Comparison of ENCODE assay signal across 1 cellular context in the genomic region with DNA sequence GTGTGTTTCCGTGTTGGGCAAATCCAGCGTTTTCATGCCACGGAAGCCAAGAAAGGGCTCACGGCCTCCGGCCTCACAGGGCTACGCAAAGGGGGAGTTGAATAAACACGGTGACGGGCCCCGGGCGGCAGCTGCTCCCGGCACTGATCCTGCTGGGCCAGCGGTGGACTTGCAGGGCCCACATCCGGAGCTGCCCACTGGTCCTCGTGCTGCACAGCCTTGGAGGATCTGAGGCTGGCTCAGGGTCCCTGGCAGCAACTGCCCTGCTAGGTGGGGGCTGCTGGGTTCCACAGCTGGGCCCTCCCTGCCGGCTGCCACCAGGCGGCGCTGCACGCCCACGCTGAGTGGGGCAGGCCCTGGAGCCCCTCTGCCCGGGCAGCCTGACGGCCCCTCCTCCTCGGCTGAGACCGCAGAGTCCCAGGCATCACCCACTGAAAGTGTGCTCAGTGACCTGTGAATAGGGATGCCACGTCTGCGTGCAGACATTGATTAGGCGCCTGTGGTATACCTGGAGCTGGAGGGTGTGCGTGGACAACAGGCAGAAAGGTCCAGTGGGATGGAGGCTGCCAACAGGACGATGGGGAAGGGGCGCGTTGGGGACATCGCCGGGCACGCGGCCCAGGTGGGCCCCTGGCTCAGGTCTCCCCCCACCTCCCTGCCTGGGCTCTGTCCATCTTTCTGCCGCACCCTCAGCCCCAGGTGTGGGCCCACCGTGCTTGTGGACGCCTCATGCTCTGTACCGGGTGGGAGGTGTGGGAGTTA.
TF ChIP-seq lines count a peak whose summit lies in the region.

No MANE protein-coding gene starts in this region.

TF ChIP-seq in HepG2, 621 proteins besides CTCF, POLR2A, EP300 and RAD21 (continued from another document and continues in another):
- TF ChIP-seq, protein P1, sequence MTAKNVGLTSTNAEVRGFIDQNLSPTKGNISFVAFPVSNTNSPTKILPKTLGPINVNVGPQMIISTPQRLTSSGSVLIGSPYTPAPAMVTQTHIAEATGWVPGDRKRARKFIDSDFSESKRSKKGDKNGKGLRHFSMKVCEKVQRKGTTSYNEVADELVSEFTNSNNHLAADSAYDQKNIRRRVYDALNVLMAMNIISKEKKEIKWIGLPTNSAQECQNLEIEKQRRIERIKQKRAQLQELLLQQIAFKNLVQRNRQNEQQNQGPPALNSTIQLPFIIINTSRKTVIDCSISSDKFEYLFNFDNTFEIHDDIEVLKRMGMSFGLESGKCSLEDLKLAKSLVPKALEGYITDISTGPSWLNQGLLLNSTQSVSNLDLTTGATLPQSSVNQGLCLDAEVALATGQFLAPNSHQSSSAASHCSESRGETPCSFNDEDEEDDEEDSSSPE (CRISPR knock-in tag; IDR thresholded peaks at IDR 0.05) = no peak; the same call in 1 of the 2 replicates
- TF ChIP-seq PLRG1 (conservative IDR thresholded peaks at IDR 0.05) (no peak), MEIS1 (CRISPR knock-in tag; IDR thresholded peaks at IDR 0.05; ENCODE audit: borderline replicate concordance) (0 out of 2 replicates have a peak, but pooled peaks have one; percentile 28), ZNF572 (CRISPR knock-in tag; IDR thresholded peaks at IDR 0.05) (peak; percentile 98; the same call in 1 of the 2 replicates), ZFP41 (CRISPR knock-in tag; IDR thresholded peaks at IDR 0.05; ENCODE audit: borderline replicate concordance) (no peak), KAT7 (CRISPR knock-in tag; IDR thresholded peaks at IDR 0.05; ENCODE audit: borderline replicate concordance) (peak; percentile 49; the same call in 1 of the 2 replicates), MEF2D (CRISPR knock-in tag; IDR thresholded peaks at IDR 0.05) (peak; percentile 64), ZNF230 (CRISPR knock-in tag; IDR thresholded peaks at IDR 0.05) (no peak), SIN3B (IDR thresholded peaks at IDR 0.05; ENCODE audit: low read length) (no peak), ZNF441 (CRISPR knock-in tag; IDR thresholded peaks at IDR 0.05; ENCODE audit: borderline replicate concordance) (no peak), SMC3 (IDR thresholded peaks at IDR 0.05; ENCODE audit: low read length) (peak; percentile 32; the same call in 1 of the 2 replicates), ZFAT (CRISPR knock-in tag; conservative IDR thresholded peaks at IDR 0.05) (no peak), ZMAT3 (CRISPR knock-in tag; conservative IDR thresholded peaks at IDR 0.05) (peak; percentile 77; the same call in 1 of the 2 replicates), MAFG (CRISPR knock-in tag; IDR thresholded peaks at IDR 0.05) (no peak), MIER2 (CRISPR knock-in tag; IDR thresholded peaks at IDR 0.05) (0 out of 2 replicates have a peak, but pooled peaks have one; percentile 52), HIVEP1 (CRISPR knock-in tag; IDR thresholded peaks at IDR 0.05) (peak; percentile 41; the same call in 1 of the 2 replicates), HNRNPH1 (optimal IDR thresholded peaks at IDR 0.05; ENCODE audit: low read depth, low read length) (no peak), ZC3H4 (CRISPR knock-in tag; IDR thresholded peaks at IDR 0.05; ENCODE audit: borderline replicate concordance) (peak; percentile 47; the same call in 1 of the 2 replicates), SOX5 (CRISPR knock-in tag; IDR thresholded peaks at IDR 0.05; ENCODE audit: borderline replicate concordance) (peak; percentile 49; the same call in 1 of the 2 replicates), REXO4 (CRISPR knock-in tag; IDR thresholded peaks at IDR 0.05; ENCODE audit: borderline replicate concordance) (no peak), ZNF674 (CRISPR knock-in tag; IDR thresholded peaks at IDR 0.05; ENCODE audit: low read depth) (no peak), ZFP1 (CRISPR knock-in tag; IDR thresholded peaks at IDR 0.05) (no peak), MAF1 (CRISPR knock-in tag; IDR thresholded peaks at IDR 0.05; ENCODE audit: borderline replicate concordance) (peak; percentile 61; the same call in 1 of the 2 replicates), DNMT3B (CRISPR knock-in tag; conservative IDR thresholded peaks at IDR 0.05) (no peak), ZNF713 (CRISPR knock-in tag; IDR thresholded peaks at IDR 0.05) (0 out of 2 replicates have a peak, but pooled peaks have one; percentile 30), ZMYM3 (CRISPR knock-in tag; IDR thresholded peaks at IDR 0.05) (peak; percentile 23; the same call in 1 of the 2 replicates), ZNF382 (CRISPR knock-in tag; IDR thresholded peaks at IDR 0.05; ENCODE audit: borderline replicate concordance) (no peak), SIX1 (CRISPR knock-in tag; IDR thresholded peaks at IDR 0.05; ENCODE audit: borderline replicate concordance) (0 out of 2 replicates have a peak, but pooled peaks have one; percentile 12), ZNF343 (CRISPR knock-in tag; IDR thresholded peaks at IDR 0.05) (no peak)
- TF ChIP-seq, protein P2, sequence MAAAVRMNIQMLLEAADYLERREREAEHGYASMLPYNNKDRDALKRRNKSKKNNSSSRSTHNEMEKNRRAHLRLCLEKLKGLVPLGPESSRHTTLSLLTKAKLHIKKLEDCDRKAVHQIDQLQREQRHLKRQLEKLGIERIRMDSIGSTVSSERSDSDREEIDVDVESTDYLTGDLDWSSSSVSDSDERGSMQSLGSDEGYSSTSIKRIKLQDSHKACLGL (CRISPR knock-in tag; IDR thresholded peaks at IDR 0.05) = no peak
- TF ChIP-seq, protein P3, sequence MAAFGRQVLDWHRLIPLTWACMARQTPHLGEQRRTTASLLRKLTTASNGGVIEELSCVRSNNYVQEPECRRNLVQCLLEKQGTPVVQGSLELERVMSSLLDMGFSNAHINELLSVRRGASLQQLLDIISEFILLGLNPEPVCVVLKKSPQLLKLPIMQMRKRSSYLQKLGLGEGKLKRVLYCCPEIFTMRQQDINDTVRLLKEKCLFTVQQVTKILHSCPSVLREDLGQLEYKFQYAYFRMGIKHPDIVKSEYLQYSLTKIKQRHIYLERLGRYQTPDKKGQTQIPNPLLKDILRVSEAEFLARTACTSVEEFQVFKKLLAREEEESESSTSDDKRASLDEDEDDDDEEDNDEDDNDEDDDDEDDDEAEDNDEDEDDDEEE (CRISPR knock-in tag; IDR thresholded peaks at IDR 0.05) = 0 out of 2 replicates have a peak, but pooled peaks have one; percentile 48
- TF ChIP-seq, protein P4, sequence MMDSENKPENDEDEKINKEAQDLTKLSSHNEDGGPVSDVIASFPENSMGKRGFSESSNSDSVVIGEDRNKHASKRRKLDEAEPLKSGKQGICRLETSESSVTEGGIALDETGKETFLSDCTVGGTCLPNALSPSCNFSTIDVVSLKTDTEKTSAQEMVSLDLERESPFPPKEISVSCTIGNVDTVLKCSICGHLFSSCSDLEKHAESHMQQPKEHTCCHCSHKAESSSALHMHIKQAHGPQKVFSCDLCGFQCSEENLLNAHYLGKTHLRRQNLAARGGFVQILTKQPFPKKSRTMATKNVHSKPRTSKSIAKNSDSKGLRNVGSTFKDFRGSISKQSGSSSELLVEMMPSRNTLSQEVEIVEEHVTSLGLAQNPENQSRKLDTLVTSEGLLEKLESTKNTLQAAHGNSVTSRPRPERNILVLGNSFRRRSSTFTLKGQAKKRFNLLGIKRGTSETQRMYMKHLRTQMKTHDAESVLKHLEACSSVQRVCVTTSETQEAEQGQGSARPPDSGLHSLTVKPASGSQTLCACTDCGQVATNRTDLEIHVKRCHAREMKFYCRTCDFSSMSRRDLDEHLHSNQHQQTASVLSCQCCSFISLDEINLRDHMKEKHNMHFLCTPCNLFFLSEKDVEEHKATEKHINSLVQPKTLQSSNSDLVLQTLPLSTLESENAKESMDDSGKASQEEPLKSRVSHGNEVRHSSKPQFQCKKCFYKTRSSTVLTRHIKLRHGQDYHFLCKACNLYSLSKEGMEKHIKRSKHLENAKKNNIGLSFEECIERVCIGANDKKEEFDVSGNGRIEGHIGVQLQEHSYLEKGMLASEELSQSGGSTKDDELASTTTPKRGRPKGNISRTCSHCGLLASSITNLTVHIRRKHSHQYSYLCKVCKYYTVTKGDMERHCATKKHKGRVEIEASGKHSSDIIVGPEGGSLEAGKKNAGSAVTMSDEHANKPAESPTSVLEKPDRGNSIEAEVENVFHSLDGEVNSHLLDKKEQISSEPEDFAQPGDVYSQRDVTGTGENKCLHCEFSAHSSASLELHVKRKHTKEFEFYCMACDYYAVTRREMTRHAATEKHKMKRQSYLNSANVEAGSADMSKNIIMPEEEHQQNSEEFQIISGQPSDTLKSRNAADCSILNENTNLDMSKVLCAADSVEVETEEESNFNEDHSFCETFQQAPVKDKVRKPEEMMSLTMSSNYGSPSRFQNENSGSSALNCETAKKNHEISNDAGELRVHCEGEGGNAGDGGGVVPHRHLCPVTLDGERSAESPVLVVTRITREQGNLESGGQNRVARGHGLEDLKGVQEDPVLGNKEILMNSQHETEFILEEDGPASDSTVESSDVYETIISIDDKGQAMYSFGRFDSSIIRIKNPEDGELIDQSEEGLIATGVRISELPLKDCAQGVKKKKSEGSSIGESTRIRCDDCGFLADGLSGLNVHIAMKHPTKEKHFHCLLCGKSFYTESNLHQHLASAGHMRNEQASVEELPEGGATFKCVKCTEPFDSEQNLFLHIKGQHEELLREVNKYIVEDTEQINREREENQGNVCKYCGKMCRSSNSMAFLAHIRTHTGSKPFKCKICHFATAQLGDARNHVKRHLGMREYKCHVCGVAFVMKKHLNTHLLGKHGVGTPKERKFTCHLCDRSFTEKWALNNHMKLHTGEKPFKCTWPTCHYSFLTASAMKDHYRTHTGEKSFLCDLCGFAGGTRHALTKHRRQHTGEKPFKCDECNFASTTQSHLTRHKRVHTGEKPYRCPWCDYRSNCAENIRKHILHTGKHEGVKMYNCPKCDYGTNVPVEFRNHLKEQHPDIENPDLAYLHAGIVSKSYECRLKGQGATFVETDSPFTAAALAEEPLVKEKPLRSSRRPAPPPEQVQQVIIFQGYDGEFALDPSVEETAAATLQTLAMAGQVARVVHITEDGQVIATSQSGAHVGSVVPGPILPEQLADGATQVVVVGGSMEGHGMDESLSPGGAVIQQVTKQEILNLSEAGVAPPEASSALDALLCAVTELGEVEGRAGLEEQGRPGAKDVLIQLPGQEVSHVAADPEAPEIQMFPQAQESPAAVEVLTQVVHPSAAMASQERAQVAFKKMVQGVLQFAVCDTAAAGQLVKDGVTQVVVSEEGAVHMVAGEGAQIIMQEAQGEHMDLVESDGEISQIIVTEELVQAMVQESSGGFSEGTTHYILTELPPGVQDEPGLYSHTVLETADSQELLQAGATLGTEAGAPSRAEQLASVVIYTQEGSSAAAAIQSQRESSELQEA (CRISPR knock-in tag; IDR thresholded peaks at IDR 0.05; ENCODE audit: not compliant biosample characterization) = no peak
- TF ChIP-seq, protein P5, sequence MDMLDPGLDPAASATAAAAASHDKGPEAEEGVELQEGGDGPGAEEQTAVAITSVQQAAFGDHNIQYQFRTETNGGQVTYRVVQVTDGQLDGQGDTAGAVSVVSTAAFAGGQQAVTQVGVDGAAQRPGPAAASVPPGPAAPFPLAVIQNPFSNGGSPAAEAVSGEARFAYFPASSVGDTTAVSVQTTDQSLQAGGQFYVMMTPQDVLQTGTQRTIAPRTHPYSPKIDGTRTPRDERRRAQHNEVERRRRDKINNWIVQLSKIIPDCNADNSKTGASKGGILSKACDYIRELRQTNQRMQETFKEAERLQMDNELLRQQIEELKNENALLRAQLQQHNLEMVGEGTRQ (IDR thresholded peaks at IDR 0.05; ENCODE audit: low read depth, low read length) = no peak
- TF ChIP-seq, protein P5 (CRISPR knock-in tag; IDR thresholded peaks at IDR 0.05; ENCODE audit: borderline replicate concordance) = no peak
- TF ChIP-seq, protein P6, sequence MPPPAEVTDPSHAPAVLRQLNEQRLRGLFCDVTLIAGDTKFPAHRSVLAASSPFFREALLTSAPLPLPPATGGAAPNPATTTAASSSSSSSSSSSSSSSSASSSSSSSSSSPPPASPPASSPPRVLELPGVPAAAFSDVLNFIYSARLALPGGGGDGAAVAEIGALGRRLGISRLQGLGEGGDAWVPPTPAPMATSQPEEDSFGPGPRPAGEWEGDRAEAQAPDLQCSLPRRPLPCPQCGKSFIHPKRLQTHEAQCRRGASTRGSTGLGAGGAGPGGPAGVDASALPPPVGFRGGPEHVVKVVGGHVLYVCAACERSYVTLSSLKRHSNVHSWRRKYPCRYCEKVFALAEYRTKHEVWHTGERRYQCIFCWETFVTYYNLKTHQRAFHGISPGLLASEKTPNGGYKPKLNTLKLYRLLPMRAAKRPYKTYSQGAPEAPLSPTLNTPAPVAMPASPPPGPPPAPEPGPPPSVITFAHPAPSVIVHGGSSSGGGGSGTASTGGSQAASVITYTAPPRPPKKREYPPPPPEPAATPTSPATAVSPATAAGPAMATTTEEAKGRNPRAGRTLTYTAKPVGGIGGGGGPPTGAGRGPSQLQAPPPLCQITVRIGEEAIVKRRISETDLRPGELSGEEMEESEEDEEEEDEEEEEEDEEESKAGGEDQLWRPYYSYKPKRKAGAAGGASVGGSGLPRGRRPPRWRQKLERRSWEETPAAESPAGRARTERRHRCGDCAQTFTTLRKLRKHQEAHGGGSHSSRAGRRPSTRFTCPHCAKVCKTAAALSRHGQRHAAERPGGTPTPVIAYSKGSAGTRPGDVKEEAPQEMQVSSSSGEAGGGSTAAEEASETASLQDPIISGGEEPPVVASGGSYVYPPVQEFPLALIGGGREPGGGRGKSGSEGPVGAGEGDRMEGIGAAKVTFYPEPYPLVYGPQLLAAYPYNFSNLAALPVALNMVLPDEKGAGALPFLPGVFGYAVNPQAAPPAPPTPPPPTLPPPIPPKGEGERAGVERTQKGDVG (CRISPR knock-in tag; IDR thresholded peaks at IDR 0.05; ENCODE audit: borderline replicate concordance) = no peak
